In genomic region chr12:118120579-118121363, GRCh38 we compare ENCODE assay signal across 8 cellular contexts. TPM values are rescaled to one million over a fixed set of nuclear protein-coding genes. Genes with fewer than 3 reads are reported as not detected.
A peak's percentile ranks its signal among the peaks of the same experiment; 100 is the strongest.
DNase-seq lines count a peak whose midpoint lies in the region; ATAC-seq, FAIRE-seq and TF ChIP-seq lines count a peak whose summit lies in the region.

No MANE protein-coding gene starts in this region.

- intact Hi-C loops in natural killer cell (cut with micrococcal nuclease) = loop anchor here (5.0 kb wide), 2 partner anchors 58 to 257 kb away; partner anchors contain the start of genes SUDS3 and WSB2

- no peaks in the 10 kb centered on the region for H3K36me3 Mint-ChIP-seq in natural killer cell

- DNase-seq in activated gamma-delta T cell treated with Interleukin-2 at 50 U/mL for 16 hours (peak; percentile 56), activated gamma-delta T cell (lab: John Stamatoyannopoulos, UW) (no peak), HTR-8/SVneo (ENCODE audit: insufficient read length, low spot score) (peak; percentile 89), OCI-M1 (lab: John Stamatoyannopoulos, UW) (peak; percentile 90), fibroblast of peridontal ligament (ENCODE audit: extremely low read depth) (peak; percentile 77), natural killer cell (peak; percentile 47), stromal cell of bone marrow (ENCODE audit: low read depth) (peak; percentile 45)
- DNase-seq in activated T-cell treated with anti-CD3 and anti-CD28 coated beads, Interleukin-2, amount 50 U/mL, for 48 hours = peak; percentile 76 to 80

- ATAC-seq in natural killer cell = peak; percentile 73 to 93 (median 80)

- H3K4me3 Mint-ChIP-seq in natural killer cell = no peak overlapping the region

- peak overlapping the region; percentile 62 to 71 for H3K27ac Mint-ChIP-seq in natural killer cell

- FAIRE-seq in HTR-8/SVneo (lab: Jason Lieb, UNC) = no peak

- H3K9me3 Mint-ChIP-seq in natural killer cell = no peaks in the 10 kb centered on the region

- peaks cover 9 to 11% of the 10 kb centered on the region in 2 donors for H3K4me1 Mint-ChIP-seq in natural killer cell

- TF ChIP-seq CTCF in natural killer cell (IDR thresholded peaks at IDR 0.05) = peak; percentile 87

- no peaks in the 10 kb centered on the region for H3K27me3 Mint-ChIP-seq in natural killer cell (ENCODE audit: low read depth in 2 of 2)

RNA-seq across cellular contexts. Expression of gene PEBP1, which starts 15.2 kb away (rescaled TPM):
- 10 to 100 TPM; 38.0 to 54.0 (median 41.4) TPM for total RNA-seq in natural killer cell

RNA-seq across cellular contexts. Expression of gene VSIG10, which starts 17.0 kb away (rescaled TPM):
- 1 to 10 TPM in 1 of 3 donors, under 1 TPM in 2; 0.56 to 2.2 (median 0.75) TPM for total RNA-seq in natural killer cell

RNA-seq across cellular contexts. Expression of gene WSB2, which starts 59.8 kb away (rescaled TPM):
- 10 to 100 TPM; 25.5 to 29.5 (median 28.8) TPM for total RNA-seq in natural killer cell
